In genomic region chr10:80633383-80633860, GRCh38 we compare ENCODE assay signal across 26 cellular contexts.
A peak's percentile ranks its signal among the peaks of the same experiment; 100 is the strongest.
DNase-seq lines count a peak whose midpoint lies in the region; ATAC-seq and TF ChIP-seq lines count a peak whose summit lies in the region.
"Had no signal": no experiment of that assay in that cellular context is flagged by ENCODE, and none has a peak within 500 bp of the region (broad histone marks: within the 10 kb centered on the region; RNA-seq: fewer than 3 reads in every experiment).

No MANE protein-coding gene starts in this region.

- H3K27me3 ChIP-seq in cardiac muscle cell (no peaks in the 10 kb centered on the region), neutrophil (no peaks in the 10 kb centered on the region)
- H3K27me3 ChIP-seq: BE2C, BLaER1 had no signal

- TF ChIP-seq CTCF in cardiac muscle cell (IDR thresholded peaks at IDR 0.05; ENCODE audit: low read depth, low read length) = no peak
- no peak for TF ChIP-seq CTCF in nephron progenitor cell (IDR thresholded peaks at IDR 0.05)
- no peak for TF ChIP-seq CTCF in neutrophil (IDR thresholded peaks at IDR 0.05)

- peaks cover 4% of the 10 kb centered on the region for H3K4me1 Mint-ChIP-seq in nephron progenitor cell
- H3K4me1 Mint-ChIP-seq: CD4-positive, alpha-beta memory T cell; CD4-positive, CD25-positive, alpha-beta regulatory T cell; CD8-positive, alpha-beta memory T cell had no signal

- no peak overlapping the region for H3K4me3 Mint-ChIP-seq in nephron progenitor cell
- H3K4me3 Mint-ChIP-seq: CD14-positive monocyte; CD4-positive, alpha-beta memory T cell; CD4-positive, CD25-positive, alpha-beta regulatory T cell; CD8-positive, alpha-beta memory T cell had no signal

- H3K36me3 Mint-ChIP-seq in nephron progenitor cell (ENCODE audit: low read depth) = no peaks in the 10 kb centered on the region
- H3K36me3 Mint-ChIP-seq: CD14-positive monocyte; CD4-positive, alpha-beta memory T cell; CD4-positive, CD25-positive, alpha-beta regulatory T cell had no signal

- ATAC-seq in Right ventricle myocardium superior (ENCODE audit: poor library complexity) (no peak), GM21526 (IDR thresholded peaks at IDR 0.05; ENCODE audit: low FRiP score, unreplicated experiment) (no peak)
- ATAC-seq: A549, GM12878 had no signal

- DNase-seq in cardiac muscle cell (ENCODE audit: low read depth in 1 of 2, low spot score in 1 of 2) = peak; percentile 6 to 66
- DNase-seq in Right ventricle myocardium superior = no peak
- DNase-seq in nephron progenitor cell = no peak
- DNase-seq in putamen (ENCODE audit: low spot score) = peak; percentile 3
- DNase-seq in KG1 (lab: John Stamatoyannopoulos, UW) = no peak
- no peak for DNase-seq in AG20443 (ENCODE audit: low spot score)
- DNase-seq: BE2C; C1 segment of cervical spinal cord; CD4-positive, alpha-beta memory T cell; CD4-positive, CD25-positive, alpha-beta regulatory T cell; CD8-positive, alpha-beta memory T cell; COR-L47; DMS 273 treated with DMSO at 0.1 percent for 48 hours; DMS153; DMS53; DMS79; DND-41; EL; GDM1 had no signal

- H3K4me3 ChIP-seq in cardiac muscle cell (no peak overlapping the region), neutrophil (ENCODE audit: low read depth in 1 of 2, low read length in 1 of 2) (peak overlapping the region; percentile 43 to 48)
- H3K4me3 ChIP-seq: A549, BLaER1, GM12878 had no signal

- H3K27ac ChIP-seq in cardiac muscle cell = peak overlapping the region; percentile 57
- peak overlapping the region; percentile 88 for H3K27ac ChIP-seq in neutrophil
- H3K27ac ChIP-seq: 22Rv1, A549, BLaER1 had no signal

- H3K9me3 ChIP-seq in cardiac muscle cell (ENCODE audit: low read depth) (no peaks in the 10 kb centered on the region), neutrophil (no peaks in the 10 kb centered on the region)
- H3K9me3 ChIP-seq: A549, BE2C had no signal

- H3K27ac Mint-ChIP-seq in nephron progenitor cell = peak overlapping the region; percentile 24
- H3K27ac Mint-ChIP-seq: CD4-positive, alpha-beta memory T cell; CD4-positive, CD25-positive, alpha-beta regulatory T cell; CD8-positive, alpha-beta memory T cell had no signal

- intact Hi-C loops in Right ventricle myocardium superior (cut with DNase I) = no loop called here

- peaks cover 30% of the 10 kb centered on the region for H3K9me3 Mint-ChIP-seq in nephron progenitor cell

- H3K4me1 ChIP-seq in cardiac muscle cell (ENCODE audit: low read depth) (peaks cover 8% of the 10 kb centered on the region), neutrophil (ENCODE audit: control insufficient read depth in 1 of 2, insufficient read depth in 1 of 2, low read depth in 1 of 2, low read length in 1 of 2) (peaks cover 53 to 75% of the 10 kb centered on the region in 2 experiments)
- H3K4me1 ChIP-seq: A549, BE2C had no signal

- peaks cover 9% of the 10 kb centered on the region for H3K27me3 Mint-ChIP-seq in nephron progenitor cell (ENCODE audit: low read depth, poor library complexity)

- H3K36me3 ChIP-seq in cardiac muscle cell (no peaks in the 10 kb centered on the region), neutrophil (no peaks in the 10 kb centered on the region)
- H3K36me3 ChIP-seq: BE2C had no signal

Comparison
In these comparisons a context has a peak if more than half of its experiments do, and no peak if none do; other contexts are left out.
1. DNase-seq: peak in cardiac muscle cell (2 of 2) and putamen (single experiment); none in Right ventricle myocardium superior (single experiment), nephron progenitor cell (single experiment), KG1 (single experiment) and AG20443 (single experiment).